ENCODE assay signal across 8 cellular contexts in genomic region chr7:63925626-63926460, GRCh38.
DNase-seq lines count a peak whose midpoint lies in the region; ATAC-seq lines count a peak whose summit lies in the region.

No MANE protein-coding gene starts in this region.

- peak overlapping the region; percentile 93 for H3K4me3 Mint-ChIP-seq in activated naive CD4-positive, alpha-beta T cell treated with anti-CD3 and anti-CD28 coated beads for 36 hours

- H3K27ac Mint-ChIP-seq in activated naive CD4-positive, alpha-beta T cell treated with anti-CD3 and anti-CD28 coated beads for 36 hours, result peak overlapping the region; percentile 96

- ATAC-seq in HG02678 (IDR thresholded peaks at IDR 0.05; ENCODE audit: unreplicated experiment) (peak; percentile 81), GM21717 (IDR thresholded peaks at IDR 0.05; ENCODE audit: unreplicated experiment) (no peak)

- H3K4me1 Mint-ChIP-seq in activated naive CD4-positive, alpha-beta T cell treated with anti-CD3 and anti-CD28 coated beads for 36 hours (ENCODE audit: low read depth), result peaks cover 9% of the 10 kb centered on the region

- DNase-seq in SK-N-DZ (ENCODE audit: low spot score) (peak; percentile 98), hippocampal formation (lab: John Stamatoyannopoulos, UW) (peak; percentile 92 to 95), islet precursor cell (no peak), NCI-H2196 treated with DMSO at 0.1 percent for 48 hours (lab: John Stamatoyannopoulos, UW; ENCODE audit: unreplicated experiment) (no peak)
- peak; percentile 93 for DNase-seq in activated naive CD4-positive, alpha-beta T cell treated with anti-CD3 and anti-CD28 coated beads for 36 hours
- DNase-seq in stimulated activated CD4-positive, alpha-beta T cell treated with anti-CD3 and anti-CD28 coated beads, Interleukin-1b, Interleukin-23, amount 100 ng/mL, for 24 hours (ENCODE audit: low read depth in 4 of 4, low spot score in 1 of 4), result peak; percentile 56 to 83 (median 74)

- H3K9me3 Mint-ChIP-seq in activated naive CD4-positive, alpha-beta T cell treated with anti-CD3 and anti-CD28 coated beads for 36 hours, result no peaks in the 10 kb centered on the region

- CTCF ChIA-PET in activated naive CD4-positive, alpha-beta T cell treated with anti-CD3 and anti-CD28 coated beads for 36 hours (lab: Charles Lee), result no interaction called here

- H3K27me3 Mint-ChIP-seq in activated naive CD4-positive, alpha-beta T cell treated with anti-CD3 and anti-CD28 coated beads for 36 hours (ENCODE audit: low read depth), result no peaks in the 10 kb centered on the region

- intact Hi-C loops in activated naive CD4-positive, alpha-beta T cell treated with anti-CD3 and anti-CD28 coated beads for 36 hours (cut with micrococcal nuclease), result loop anchor here (1.0 to 5.0 kb wide), 9 partner anchors 26 to 1080 kb away; partner anchors contain the start of genes ERV3-1, ZNF107, ZNF138 and ZNF273

- H3K36me3 Mint-ChIP-seq in activated naive CD4-positive, alpha-beta T cell treated with anti-CD3 and anti-CD28 coated beads for 36 hours (ENCODE audit: low read depth), result peaks cover 8% of the 10 kb centered on the region

Comparison
In these comparisons a context has a peak if more than half of its experiments do, and no peak if none do; other contexts are left out.
1. DNase-seq: peak in SK-N-DZ (single experiment), activated naive CD4-positive, alpha-beta T cell treated with anti-CD3 and anti-CD28 coated beads for 36 hours (single experiment), hippocampal formation (2 of 2) and stimulated activated CD4-positive, alpha-beta T cell treated with anti-CD3 and anti-CD28 coated beads, Interleukin-1b, Interleukin-23, amount 100 ng/mL, for 24 hours (4 of 4); none in islet precursor cell (single experiment) and NCI-H2196 treated with DMSO at 0.1 percent for 48 hours (single experiment).